ENCODE assay signal across 30 cellular contexts in the genomic region with DNA sequence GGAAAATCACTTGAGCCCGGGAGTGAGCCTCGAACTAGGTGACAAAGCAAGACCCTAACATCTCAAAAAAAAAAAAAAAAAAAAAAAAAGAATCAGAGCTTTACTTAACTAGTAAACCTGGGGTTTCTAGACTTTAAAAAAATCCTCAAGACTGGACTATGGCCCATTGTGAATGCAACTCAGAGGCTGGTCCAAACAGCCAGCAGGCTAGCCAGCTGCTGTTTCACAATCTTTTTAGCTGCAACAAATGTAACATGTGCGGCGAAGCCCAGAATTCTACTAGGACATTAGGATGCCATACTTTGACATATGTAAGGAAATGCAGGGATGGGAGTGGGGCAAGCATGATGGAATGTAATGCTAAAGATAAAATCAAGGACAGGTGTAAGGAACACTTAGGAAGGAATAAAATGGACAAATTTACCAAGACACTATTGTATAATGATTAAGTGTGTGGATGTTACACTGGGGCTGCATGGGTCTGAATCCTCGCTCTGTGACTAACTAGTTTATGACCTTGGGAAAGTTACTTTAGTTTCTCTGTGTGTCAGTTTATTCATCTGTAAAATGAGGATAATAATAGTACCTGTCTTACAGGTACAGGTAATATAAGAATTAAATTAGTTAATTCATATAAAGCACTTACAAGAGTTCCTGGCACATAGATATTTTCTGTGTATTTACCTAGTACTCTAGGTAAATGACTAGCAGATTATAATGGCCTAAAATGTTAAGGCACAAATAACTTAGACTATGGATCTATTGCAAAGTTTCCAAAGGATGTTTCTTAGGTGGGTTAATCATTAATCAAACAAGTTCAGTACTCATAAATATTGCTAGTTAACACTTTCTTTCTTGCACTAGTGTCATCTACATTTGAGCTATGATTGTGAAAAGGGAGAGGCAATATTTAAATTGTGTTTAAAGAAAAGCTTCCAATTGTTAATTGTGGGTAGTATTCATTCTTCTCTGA.
"Had no signal": no experiment of that assay in that cellular context is flagged by ENCODE, and none has a peak within 500 bp of the region (broad histone marks: within the 10 kb centered on the region; RNA-seq: fewer than 3 reads in every experiment).

No MANE protein-coding gene starts in this region.

- H3K9me3 Mint-ChIP-seq: dendritic cell treated with granulocyte-macrophage colony-stimulating factor and Interleukin-4, amounts not matched to agents 40 ng/mL and 50 ng/mL, for 4 days; endodermal cell; immature natural killer cell; memory B cell; natural killer cell; neural crest cell; stimulated activated effector memory CD8-positive, alpha-beta T cell treated with anti-CD3 and anti-CD28 coated beads, Interleukin-12 subunit alpha, Interleukin-12 subunit beta, amount 100 ng/mL, for 72 hours had no signal

- H3K36me3 ChIP-seq: pancreas had no signal

- ATAC-seq: esophagus mucosa; foreskin keratinocyte; gastroesophageal sphincter; heart right ventricle; left colon; left ventricle myocardium superior; natural killer cell; pancreas; sciatic nerve; stimulated activated effector memory CD8-positive, alpha-beta T cell treated with anti-CD3 and anti-CD28 coated beads, Interleukin-12 subunit alpha, Interleukin-12 subunit beta, amount 100 ng/mL, for 72 hours; stimulated activated naive CD8-positive, alpha-beta T cell treated with anti-CD3 and anti-CD28 coated beads, Interleukin-15, Interleukin-2, amounts not matched to agents 100 U/mL and 50 U/mL, for 24 hours had no signal

- H3K27ac Mint-ChIP-seq: dendritic cell treated with granulocyte-macrophage colony-stimulating factor and Interleukin-4, amounts not matched to agents 40 ng/mL and 50 ng/mL, for 4 days; endodermal cell; immature natural killer cell; memory B cell; natural killer cell; stimulated activated effector memory CD8-positive, alpha-beta T cell treated with anti-CD3 and anti-CD28 coated beads, Interleukin-12 subunit alpha, Interleukin-12 subunit beta, amount 100 ng/mL, for 72 hours had no signal

- H3K4me1 Mint-ChIP-seq: endodermal cell; memory B cell; neural crest cell; stimulated activated effector memory CD8-positive, alpha-beta T cell treated with anti-CD3 and anti-CD28 coated beads, Interleukin-12 subunit alpha, Interleukin-12 subunit beta, amount 100 ng/mL, for 72 hours had no signal

- H3K9me3 ChIP-seq: gastroesophageal sphincter, heart right ventricle, neutrophil, pancreas, thoracic aorta, tibial nerve, upper lobe of left lung had no signal

- H3K27me3 ChIP-seq: foreskin keratinocyte, gastroesophageal sphincter, heart right ventricle, neutrophil, pancreas, tibial nerve, upper lobe of left lung had no signal

- H3K27ac ChIP-seq: epithelial cell of prostate, foreskin keratinocyte, gastroesophageal sphincter, heart right ventricle, neutrophil, pancreas, thoracic aorta, tibial nerve, upper lobe of left lung had no signal

- H3K27me3 Mint-ChIP-seq: dendritic cell treated with granulocyte-macrophage colony-stimulating factor and Interleukin-4, amounts not matched to agents 40 ng/mL and 50 ng/mL, for 4 days; memory B cell had no signal

- H3K4me1 ChIP-seq: foreskin keratinocyte, gastroesophageal sphincter, heart right ventricle, pancreas, tibial nerve, upper lobe of left lung had no signal

- H3K4me3 ChIP-seq: gastroesophageal sphincter, heart right ventricle, lung, pancreas, thoracic aorta, tibial nerve, upper lobe of left lung had no signal

- DNase-seq: effector CD8-positive, alpha-beta T cell; endodermal cell; foreskin keratinocyte; glutamatergic neuron; heart right ventricle; hippocampal formation; immature natural killer cell; islet precursor cell; kidney glomerular epithelial cell; left colon; left ventricle myocardium superior; natural killer cell; pancreas; stimulated activated CD4-positive, alpha-beta T cell treated with anti-CD3 and anti-CD28 coated beads, Interleukin-2, amount 100 ng/mL, for 24 hours; stimulated activated CD4-positive, alpha-beta T cell treated with anti-CD3 and anti-CD28 coated beads, Interleukin-4, amount 100 ng/mL, for 24 hours; stimulated activated naive CD8-positive, alpha-beta T cell treated with anti-CD3 and anti-CD28 coated beads, Interleukin-15, Interleukin-2, amounts not matched to agents 100 U/mL and 50 U/mL, for 24 hours; substantia nigra; upper lobe of left lung had no signal

- H3K4me3 Mint-ChIP-seq: dendritic cell treated with granulocyte-macrophage colony-stimulating factor and Interleukin-4, amounts not matched to agents 40 ng/mL and 50 ng/mL, for 4 days; endodermal cell; immature natural killer cell; memory B cell; natural killer cell; neural crest cell; stimulated activated effector memory CD8-positive, alpha-beta T cell treated with anti-CD3 and anti-CD28 coated beads, Interleukin-12 subunit alpha, Interleukin-12 subunit beta, amount 100 ng/mL, for 72 hours had no signal
